8 cellular contexts compared by ENCODE assay signal in genomic region chr12:52052471-52053186, GRCh38. TPM values are rescaled to one million over a fixed set of nuclear protein-coding genes. Genes with fewer than 3 reads are reported as not detected.
DNase-seq lines count a peak whose midpoint lies in the region; ATAC-seq and TF ChIP-seq lines count a peak whose summit lies in the region.

No MANE protein-coding gene starts in this region.

- H3K4me3 ChIP-seq in GM12865 (ENCODE audit: low read depth, low read length), result peak overlapping the region; percentile 90
- peak overlapping the region; percentile 59 for H3K4me3 ChIP-seq in epithelial cell of proximal tubule (ENCODE audit: low read depth, low read length)
- peak overlapping the region; percentile 83 for H3K4me3 ChIP-seq in retinal pigment epithelial cell (ENCODE audit: low read length)

- DNase-seq in GM12865 (ENCODE audit: low read depth), result peak; percentile 21
- DNase-seq in SW480 (ENCODE audit: low spot score), result peak; percentile 39
- DNase-seq in epithelial cell of proximal tubule (ENCODE audit: low read depth), result no peak
- DNase-seq in retinal pigment epithelial cell (ENCODE audit: low read depth), result no peak
- no peak for DNase-seq in effector CD4-positive, alpha-beta T cell
- no peak for DNase-seq in GF-D8 (lab: John Stamatoyannopoulos, UW)
- no peak for DNase-seq in NCI-H2227 (lab: John Stamatoyannopoulos, UW; ENCODE audit: unreplicated experiment)

- TF ChIP-seq CTCF in GM12865 (IDR thresholded peaks at IDR 0.05; ENCODE audit: insufficient read depth, low read depth, low read length, missing control alignments) (no peak), epithelial cell of proximal tubule (conservative IDR thresholded peaks at IDR 0.05; ENCODE audit: low read depth, low read length) (no peak), retinal pigment epithelial cell (conservative IDR thresholded peaks at IDR 0.05; ENCODE audit: low read depth, low read length) (no peak)

- ATAC-seq in HG03521 (IDR thresholded peaks at IDR 0.05; ENCODE audit: unreplicated experiment), result no peak

RNA-seq across cellular contexts. Expression of gene NR4A1, which starts 1.4 kb away (rescaled TPM):
- total RNA-seq in epithelial cell of proximal tubule, result 2.2 and 4.3 TPM in 2 replicates

RNA-seq across cellular contexts. Expression of gene ATG101, which starts 17.1 kb away (rescaled TPM):
- 66.2 and 71.3 TPM in 2 replicates for total RNA-seq in epithelial cell of proximal tubule

RNA-seq across cellular contexts. Expression of gene SMIM41, which starts 26.9 kb away (rescaled TPM):
- not detected in 2 replicates for total RNA-seq in epithelial cell of proximal tubule

RNA-seq across cellular contexts. Expression of gene TAMALIN, which starts 45.9 kb away (rescaled TPM):
- total RNA-seq in epithelial cell of proximal tubule, result 1.7 and 2.9 TPM in 2 replicates

Comparison
In these comparisons a context has a peak if more than half of its experiments do, and no peak if none do; other contexts are left out.
1. DNase-seq: peak in GM12865 (single experiment) and SW480 (single experiment); none in epithelial cell of proximal tubule (single experiment), retinal pigment epithelial cell (single experiment), effector CD4-positive, alpha-beta T cell (single experiment), GF-D8 (single experiment) and NCI-H2227 (single experiment).
2. Peak in every context shown above with its lines, with median percentiles within 50 percentile points of each other: H3K4me3 ChIP-seq.